Comparison of ENCODE assay signal across 8 cellular contexts in the genomic region with DNA sequence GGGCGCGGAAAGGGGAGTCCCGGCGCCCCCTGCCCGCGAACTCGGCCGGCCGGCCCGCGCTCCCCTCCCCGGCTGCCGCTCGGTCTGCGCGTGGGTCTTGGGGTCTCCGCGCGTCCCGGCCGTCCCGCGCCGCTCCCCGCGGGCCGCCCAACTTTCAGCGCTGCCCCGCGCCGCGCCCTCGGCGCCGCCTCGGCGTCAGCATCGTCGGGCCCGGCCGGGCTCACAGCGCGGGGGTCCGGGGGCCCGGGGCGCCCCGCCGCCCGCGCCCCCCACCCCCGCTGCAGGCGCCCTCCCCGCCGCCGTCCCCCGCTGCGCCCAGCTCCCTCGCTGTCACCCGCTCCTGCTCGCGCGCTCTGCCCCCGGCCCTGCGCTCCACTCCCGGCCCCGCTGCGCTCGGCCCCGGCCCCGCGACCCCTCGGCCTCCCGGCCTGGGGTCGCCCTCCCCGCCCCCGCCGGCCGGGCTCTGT. TPM values are rescaled to one million over a fixed set of nuclear protein-coding genes. Genes with fewer than 3 reads are reported as not detected.
DNase-seq lines count a peak whose midpoint lies in the region; ATAC-seq, FAIRE-seq and TF ChIP-seq lines count a peak whose summit lies in the region.
"Had no signal": no experiment of that assay in that cellular context is flagged by ENCODE, and none has a peak within 500 bp of the region (broad histone marks: within the 10 kb centered on the region; RNA-seq: fewer than 3 reads in every experiment).

A gene (minus strand): TSS at position 137 of the 467 bp plus-strand sequence. CDS start 27,067 bp downstream, outside the sequence.

- TF ChIP-seq RAD21 in K562 (CRISPR knock-in tag; conservative IDR thresholded peaks at IDR 0.05 in 1 of 2, IDR thresholded peaks at IDR 0.05 in 1 of 2): no peak

- H3K4me2 ChIP-seq in K562 (ENCODE audit: insufficient read depth, low read length): peak within 1 kb of the TSS; percentile 41

- peak within 1 kb of the TSS in 1 of 2 experiments; percentile 91; a peak in 2 of 4 replicates for H3K9ac ChIP-seq in K562 (ENCODE audit: insufficient read depth in 1 of 2, low read depth in 2 of 2, low read length in 2 of 2)

- FAIRE-seq in K562 (lab: Jason Lieb, UNC): no peak

- in situ Hi-C loops in K562 (cut with MboI): no loop called here

- peaks cover 66% of the 10 kb centered on the region for H3K27me3 Mint-ChIP-seq in IgD-negative memory B cell

- H3K36me3 Mint-ChIP-seq in IgD-negative memory B cell: peaks cover 4% of the 10 kb centered on the region

- ATAC-seq in K562: no peak
- ATAC-seq in HG03442 (IDR thresholded peaks at IDR 0.05; ENCODE audit: unreplicated experiment): no peak
- ATAC-seq in GM19351 (IDR thresholded peaks at IDR 0.05; ENCODE audit: unreplicated experiment): no peak

- H3K4me3 Mint-ChIP-seq in IgD-negative memory B cell: peak within 1 kb of the TSS; percentile 27 to 98 (median 88)

- H3K27me3 ChIP-seq in K562 (ENCODE audit: control insufficient read depth in 2 of 2, insufficient read depth in 2 of 2, low read length in 2 of 2) (no peaks in the 10 kb centered on the region; a peak in 1 of 5 replicates), suprapubic skin (peaks cover 87% of the 10 kb centered on the region)

- CTCF ChIA-PET in K562 (lab: Yijun Ruan, JAX; ENCODE audit: low intra/inter-chr PET ratio): no interaction called here

- no CpG with 5 or more reads among the region's 78 CpGs for WGBS in K562 (ENCODE audit: insufficient coverage, low coverage, missing lambda C conversion rate)
- no CpG with 5 or more reads among the region's 78 CpGs for WGBS in suprapubic skin

- TF ChIP-seq CTCF in K562 (IDR thresholded peaks at IDR 0.05 in 2 of 3, conservative IDR thresholded peaks at IDR 0.05 in 1 of 3; ENCODE audit: insufficient read depth in 2 of 3, low read depth in 1 of 3, low read length in 3 of 3): no peak
- TF ChIP-seq CTCF in suprapubic skin (IDR thresholded peaks at IDR 0.05): no peak

- H4K20me1 ChIP-seq in K562 (replicated peaks; ENCODE audit: control insufficient read depth, insufficient read depth, low read length): peaks cover 4% of the 10 kb centered on the region; the same call in 1 of the 2 replicates

- TF ChIP-seq POLR2A in K562 (conservative IDR thresholded peaks at IDR 0.05) (no peak), suprapubic skin (IDR thresholded peaks at IDR 0.05) (no peak)

- H2AFZ ChIP-seq in K562 (ENCODE audit: low read depth, low read length): peak within 1 kb of the TSS; percentile 59

- H3K4me1 ChIP-seq in K562 (replicated peaks in 1 of 2; ENCODE audit: control insufficient read depth in 2 of 2, insufficient read depth in 2 of 2, low read length in 2 of 2) (peaks cover 0 to 32% of the 10 kb centered on the region in 2 experiments; a peak in 3 of 5 replicates), suprapubic skin (peaks cover 18% of the 10 kb centered on the region)

- H3K9me3 ChIP-seq in K562 (replicated peaks; ENCODE audit: control insufficient read depth, insufficient read depth, low read depth, low read length): no peaks in the 10 kb centered on the region
- H3K9me3 ChIP-seq in suprapubic skin: no peaks in the 10 kb centered on the region

- H3K9me3 Mint-ChIP-seq in IgD-negative memory B cell: no peaks in the 10 kb centered on the region

- H3K4me3 ChIP-seq in K562 (peak within 1 kb of the TSS; percentile 49), suprapubic skin (peak within 1 kb of the TSS; percentile 53)

- POLR2A ChIA-PET in K562 (lab: Yijun Ruan, JAX): interaction anchor here (0.6 kb wide), 1 partner anchor 626 kb away, joined by 3 read pairs; no protein-coding TSS in a partner anchor

- H3K36me3 ChIP-seq in K562 (ENCODE audit: control insufficient read depth, insufficient read depth, low read length) (no peaks in the 10 kb centered on the region), suprapubic skin (no peaks in the 10 kb centered on the region)

- no peaks in the 10 kb centered on the region for H3K79me2 ChIP-seq in K562 (ENCODE audit: control insufficient read depth, insufficient read depth, low read length)

- TF ChIP-seq EP300 in K562 (IDR thresholded peaks at IDR 0.05; ENCODE audit: low read length): no peak
- TF ChIP-seq EP300 in suprapubic skin (IDR thresholded peaks at IDR 0.05): no peak

- H3K4me1 Mint-ChIP-seq in IgD-negative memory B cell: peaks cover 9 to 13% (median 12%) of the 10 kb centered on the region in 3 donors

- intact Hi-C loops in K562 (cut with micrococcal nuclease): no loop called here

- H3K27ac ChIP-seq in K562 (ENCODE audit: extremely low read depth, low read depth, low read length): no peak within 1 kb of the TSS
- H3K27ac ChIP-seq in suprapubic skin: no peak within 1 kb of the TSS

- no TSS peak for BruUV-seq in K562 (replicated peaks; lab: Mats Ljungman, UMichigan)

- peak within 1 kb of the TSS in 2 of 3 donors; percentile 4 to 57 for H3K27ac Mint-ChIP-seq in IgD-negative memory B cell

- peak in 1 of 4 experiments; percentile 38 for DNase-seq in K562 (ENCODE audit: extremely low read depth in 1 of 4, low spot score in 3 of 4)
- DNase-seq in iPS-NIHi11 (ENCODE audit: low spot score): peak; percentile 60
- no peak for DNase-seq in suprapubic skin (ENCODE audit: low spot score in 2 of 2)
- no peak for DNase-seq in A172 (ENCODE audit: low spot score)

- no peaks in the 10 kb centered on the region for H3K9me1 ChIP-seq in K562 (ENCODE audit: control insufficient read depth, insufficient read depth, low read length)

TF ChIP-seq in K562, 482 proteins besides CTCF, POLR2A, EP300 and RAD21:
- TF ChIP-seq, protein P1, sequence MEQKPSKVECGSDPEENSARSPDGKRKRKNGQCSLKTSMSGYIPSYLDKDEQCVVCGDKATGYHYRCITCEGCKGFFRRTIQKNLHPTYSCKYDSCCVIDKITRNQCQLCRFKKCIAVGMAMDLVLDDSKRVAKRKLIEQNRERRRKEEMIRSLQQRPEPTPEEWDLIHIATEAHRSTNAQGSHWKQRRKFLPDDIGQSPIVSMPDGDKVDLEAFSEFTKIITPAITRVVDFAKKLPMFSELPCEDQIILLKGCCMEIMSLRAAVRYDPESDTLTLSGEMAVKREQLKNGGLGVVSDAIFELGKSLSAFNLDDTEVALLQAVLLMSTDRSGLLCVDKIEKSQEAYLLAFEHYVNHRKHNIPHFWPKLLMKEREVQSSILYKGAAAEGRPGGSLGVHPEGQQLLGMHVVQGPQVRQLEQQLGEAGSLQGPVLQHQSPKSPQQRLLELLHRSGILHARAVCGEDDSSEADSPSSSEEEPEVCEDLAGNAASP (IDR thresholded peaks at IDR 0.05): no peak
- TF ChIP-seq, protein P2, sequence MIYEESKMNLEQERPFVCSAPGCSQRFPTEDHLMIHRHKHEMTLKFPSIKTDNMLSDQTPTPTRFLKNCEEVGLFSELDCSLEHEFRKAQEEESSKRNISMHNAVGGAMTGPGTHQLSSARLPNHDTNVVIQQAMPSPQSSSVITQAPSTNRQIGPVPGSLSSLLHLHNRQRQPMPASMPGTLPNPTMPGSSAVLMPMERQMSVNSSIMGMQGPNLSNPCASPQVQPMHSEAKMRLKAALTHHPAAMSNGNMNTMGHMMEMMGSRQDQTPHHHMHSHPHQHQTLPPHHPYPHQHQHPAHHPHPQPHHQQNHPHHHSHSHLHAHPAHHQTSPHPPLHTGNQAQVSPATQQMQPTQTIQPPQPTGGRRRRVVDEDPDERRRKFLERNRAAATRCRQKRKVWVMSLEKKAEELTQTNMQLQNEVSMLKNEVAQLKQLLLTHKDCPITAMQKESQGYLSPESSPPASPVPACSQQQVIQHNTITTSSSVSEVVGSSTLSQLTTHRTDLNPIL (CRISPR knock-in tag; IDR thresholded peaks at IDR 0.05): no peak
- no peak for TF ChIP-seq PURB (CRISPR knock-in tag; IDR thresholded peaks at IDR 0.05; ENCODE audit: low read depth)
- TF ChIP-seq KLF13 (tag; IDR thresholded peaks at IDR 0.05; ENCODE audit: borderline replicate concordance, low read depth): no peak
- TF ChIP-seq TGIF2 (CRISPR knock-in tag; IDR thresholded peaks at IDR 0.05): no peak
- TF ChIP-seq GATAD2A (IDR thresholded peaks at IDR 0.05): no peak
- peak; percentile 4; the same call in 1 of the 2 replicates for TF ChIP-seq ZBTB7A (IDR thresholded peaks at IDR 0.05; ENCODE audit: borderline replicate concordance, control insufficient read depth, low read depth, low read length)
- no peak for TF ChIP-seq KDM4B (IDR thresholded peaks at IDR 0.05; ENCODE audit: borderline replicate concordance in 2 of 2, low read depth in 1 of 2)
TF ChIP-seq in K562: peak in this region for 1.

RNA-seq across cellular contexts. Expression of the gene that starts here (rescaled TPM):
- polyA plus RNA-seq in IgD-negative memory B cell (not detected), K562 (2011; rRNA removed) (0.07 and 0.18 TPM in 2 replicates), K562 (2014; fragmentation: Illumina TruSeq; extraction: Trizol) (0.07 and 0.28 TPM in 2 replicates), K562 (2014; fragmentation: Nextera tagmentation; extraction: Ambion mirVana) (not detected), K562 (2014; rRNA removed) (0.20 and 0.27 TPM in 2 replicates)
- 0.23 TPM in 1 of 2 replicates, not detected in the other for total RNA-seq in K562 (2011; cell fraction: chromatin; rRNA removed; ENCODE audit: low replicate concordance)
- 0.26 and 0.33 TPM in 2 replicates for total RNA-seq in K562 (2011; cell fraction: nucleolus; rRNA removed)
- total RNA-seq in K562 (2011; cell fraction: nucleoplasm; rRNA removed): not detected in 2 replicates
- total RNA-seq in K562 (2014; rRNA removed) (0.09 and 0.41 TPM in 2 replicates), K562 (2014; rRNA removed; fragmentation: Illumina TruSeq; extraction: Trizol) (not detected in 2 replicates), K562 (2015; rRNA removed; fragmentation: Illumina TruSeq; extraction: Trizol) (not detected in 2 replicates), K562 (2021) (0.13 and 0.55 TPM in 2 replicates), suprapubic skin (under 1 TPM in 3 of 4 donors, not detected in 1; 0.21 to 0.55 (median 0.32) TPM)
- 0.13 and 0.24 TPM in 2 replicates for polyA plus RNA-seq in K562 (2011; cell fraction: cytosol; rRNA removed)
- polyA plus RNA-seq in K562 (2011; cell fraction: nucleus; rRNA removed): 0.10 TPM in 2 replicates
- 0.07 and 0.15 TPM in 2 replicates for polyA plus RNA-seq in K562 (2012)
- 0.09 TPM in 1 of 2 replicates, not detected in the other for polyA minus RNA-seq in K562 (2011; rRNA and poly(A)+ RNA removed)
- 0.38 TPM in 1 of 2 replicates, not detected in the other for polyA minus RNA-seq in K562 (2011; cell fraction: cytosol; rRNA and poly(A)+ RNA removed)
- polyA minus RNA-seq in K562 (2011; cell fraction: nucleus; rRNA and poly(A)+ RNA removed): 0.22 TPM in 1 of 2 replicates, not detected in the other
- 0.31 TPM in 1 of 2 replicates, not detected in the other for total RNA-seq in A172 (2014; rRNA removed; shearing (Covaris generic))
- total RNA-seq: mononuclear cell had no signal
